Comparison of ENCODE assay signal across 31 cellular contexts in genomic region chr1:156439771-156440183, GRCh38.
DNase-seq lines count a peak whose midpoint lies in the region; TF ChIP-seq lines count a peak whose summit lies in the region.
"Had no signal": no experiment of that assay in that cellular context is flagged by ENCODE, and none has a peak within 500 bp of the region (broad histone marks: within the 10 kb centered on the region; RNA-seq: fewer than 3 reads in every experiment).

No MANE protein-coding gene starts in this region.

- DNase-seq in H7 (peak; percentile 77), NCI-H69 (lab: John Stamatoyannopoulos, UW) (peak; percentile 74), NCI-H2196 (lab: John Stamatoyannopoulos, UW; ENCODE audit: unreplicated experiment) (no peak), CD14-positive monocyte (ENCODE audit: low spot score) (no peak)
- DNase-seq in stimulated activated CD4-positive, alpha-beta T cell treated with anti-CD3 and anti-CD28 coated beads, Interleukin-2, amount 100 ng/mL, for 48 hours: no peak
- DNase-seq in activated effector memory CD4-positive, alpha-beta T cell treated with Interleukin-2 at 50 U/mL for 16 hours: no peak
- DNase-seq: activated CD4-positive, alpha-beta T cell treated with anti-CD3 and anti-CD28 coated beads for 48 hours; activated naive CD4-positive, alpha-beta T cell treated with anti-CD3 and anti-CD28 coated beads, Interleukin-2, amount 50 U/mL, for 16 hours; body of pancreas; CD4-positive, alpha-beta memory T cell; DMS 273 treated with DMSO at 0.1 percent for 48 hours; dorsolateral prefrontal cortex; EL; gastrocnemius medialis; NCI-H1105 treated with DMSO at 0.1 percent for 48 hours; NCI-H187 treated with DMSO at 0.1 percent for 48 hours; pancreas; retina; SIG-M5; small intestine had no signal

- H3K9me3 Mint-ChIP-seq in CD14-positive monocyte: peaks cover 0 to 21% (median 13%) of the 10 kb centered on the region in 7 donors
- H3K9me3 Mint-ChIP-seq: activated T-helper 17 cell treated with anti-CD3 and anti-CD28 coated beads, Interleukin-2, amount 50 U/mL, for 72 hours; stimulated activated naive CD8-positive, alpha-beta T cell treated with anti-CD3 and anti-CD28 coated beads, Interleukin-15, Interleukin-2, amounts not matched to agents 100 ng/mL and 50 ng/mL, for 24 hours; T-helper 2 cell treated with Interferon-gamma antibody and Interleukin-4, amounts not matched to agents 5 μg/mL and 100 μg/mL, for 36 hours had no signal

- H3K27ac ChIP-seq in BLaER1: no peak overlapping the region
- H3K27ac ChIP-seq: A549, body of pancreas, gastrocnemius medialis, hepatocyte, pancreas, thoracic aorta had no signal

- H3K27me3 ChIP-seq in BLaER1 (peaks cover 96% of the 10 kb centered on the region), H7 (ENCODE audit: control insufficient read depth, insufficient read depth, low read length) (peaks cover 88% of the 10 kb centered on the region), iPS-15b (ENCODE audit: control insufficient read depth, insufficient read depth, low read length) (peaks cover 99% of the 10 kb centered on the region)

- peak overlapping the region in 1 of 2 donors; percentile 61 for H3K4me3 Mint-ChIP-seq in CD14-positive monocyte
- H3K4me3 Mint-ChIP-seq: CD4-positive, alpha-beta memory T cell; nephron; T-helper 2 cell treated with Interferon-gamma antibody and Interleukin-4, amounts not matched to agents 5 μg/mL and 100 μg/mL, for 36 hours had no signal

- H3K4me2 ChIP-seq in BLaER1: peak overlapping the region; percentile 63
- H3K4me2 ChIP-seq: A549, hepatocyte had no signal

- peaks cover 21% of the 10 kb centered on the region for H3K4me1 ChIP-seq in BLaER1
- peaks cover 14% of the 10 kb centered on the region for H3K4me1 ChIP-seq in iPS-15b (ENCODE audit: control insufficient read depth, insufficient read depth, low read length)
- H3K4me1 ChIP-seq: A549 had no signal

- H3K27ac Mint-ChIP-seq in CD14-positive monocyte: no peak overlapping the region
- H3K27ac Mint-ChIP-seq: activated T-helper 17 cell treated with anti-CD3 and anti-CD28 coated beads, Interleukin-2, amount 50 U/mL, for 72 hours; CD4-positive, alpha-beta memory T cell; nephron; T-helper 2 cell treated with Interferon-gamma antibody and Interleukin-4, amounts not matched to agents 5 μg/mL and 100 μg/mL, for 36 hours had no signal

- no peaks in the 10 kb centered on the region for H3K36me3 ChIP-seq in BLaER1
- H3K36me3 ChIP-seq in H7 (replicated peaks; ENCODE audit: control insufficient read depth, insufficient read depth, low read length): no peaks in the 10 kb centered on the region
- no peaks in the 10 kb centered on the region for H3K36me3 ChIP-seq in iPS-15b (ENCODE audit: control insufficient read depth, insufficient read depth, low read length)
- H3K36me3 ChIP-seq: gastrocnemius medialis, pancreas, thoracic aorta had no signal

- TF ChIP-seq CTCF in CD14-positive monocyte (IDR thresholded peaks at IDR 0.05): no peak

- intact Hi-C loops in CD14-positive monocyte (cut with micrococcal nuclease): loop anchor here in 1 of 2 donors (1.0 kb wide), 1 partner anchor 51 kb away; no protein-coding TSS in a partner anchor

- H3K4me3 ChIP-seq in BLaER1 (no peak overlapping the region), H7 (ENCODE audit: insufficient read depth, low read depth, low read length) (peak overlapping the region; percentile 25), iPS-15b (ENCODE audit: low read depth, low read length) (peak overlapping the region; percentile 24)
- H3K4me3 ChIP-seq: A549, body of pancreas, dorsolateral prefrontal cortex, gastrocnemius medialis, GM12878, hepatocyte, K562, pancreas, thoracic aorta had no signal

- H3K27me3 Mint-ChIP-seq in CD14-positive monocyte (ENCODE audit: low read depth in 3 of 3): peaks cover 96 to 99% (median 97%) of the 10 kb centered on the region in 3 donors

- H3K4me1 Mint-ChIP-seq in CD14-positive monocyte: peaks cover 21% of the 10 kb centered on the region

- H3K9me3 ChIP-seq in BLaER1: peaks cover 15% of the 10 kb centered on the region
- no peaks in the 10 kb centered on the region for H3K9me3 ChIP-seq in iPS-15b (ENCODE audit: control insufficient read depth, insufficient read depth, low read length)
- H3K9me3 ChIP-seq: A549, body of pancreas, gastrocnemius medialis, pancreas, thoracic aorta had no signal

- peaks cover 5 to 13% of the 10 kb centered on the region in 2 donors for H3K36me3 Mint-ChIP-seq in CD14-positive monocyte
- H3K36me3 Mint-ChIP-seq: CD4-positive, alpha-beta memory T cell had no signal

- H4K20me1 ChIP-seq in BLaER1: peaks cover 37% of the 10 kb centered on the region

- H3K9ac ChIP-seq in BLaER1: no peak overlapping the region
- H3K9ac ChIP-seq in iPS-15b (ENCODE audit: low read depth, low read length): no peak overlapping the region

Comparison
In these comparisons a context has a peak if more than half of its experiments do, and no peak if none do; other contexts are left out.
1. DNase-seq: peak in H7 (single experiment) and NCI-H69 (single experiment); none in NCI-H2196 (single experiment), CD14-positive monocyte (single experiment), stimulated activated CD4-positive, alpha-beta T cell treated with anti-CD3 and anti-CD28 coated beads, Interleukin-2, amount 100 ng/mL, for 48 hours (0 of 2) and activated effector memory CD4-positive, alpha-beta T cell treated with Interleukin-2 at 50 U/mL for 16 hours (single experiment).